In genomic region chr15:92570391-92570790, GRCh38 we compare ENCODE assay signal across 26 cellular contexts.
"Had no signal": no experiment of that assay in that cellular context is flagged by ENCODE, and none has a peak within 500 bp of the region (broad histone marks: within the 10 kb centered on the region; RNA-seq: fewer than 3 reads in every experiment).

No MANE protein-coding gene starts in this region.

- ATAC-seq: effector memory CD8-positive, alpha-beta T cell; left colon; lower lobe of right lung; naive thymus-derived CD8-positive, alpha-beta T cell; pancreas; right lobe of liver; stimulated activated naive CD8-positive, alpha-beta T cell treated with anti-CD3 and anti-CD28 coated beads, Interleukin-15, amount 100 ng/mL, for 72 hours; upper lobe of right lung had no signal

- H3K4me1 Mint-ChIP-seq: immature natural killer cell; naive thymus-derived CD8-positive, alpha-beta T cell; stimulated activated naive CD8-positive, alpha-beta T cell treated with anti-CD3 and anti-CD28 coated beads, Interleukin-15, amount 100 ng/mL, for 72 hours had no signal

- H3K4me3 Mint-ChIP-seq: effector memory CD8-positive, alpha-beta T cell; immature natural killer cell; naive thymus-derived CD8-positive, alpha-beta T cell; nephron progenitor cell; stimulated activated naive CD8-positive, alpha-beta T cell treated with anti-CD3 and anti-CD28 coated beads, Interleukin-15, amount 100 ng/mL, for 72 hours had no signal

- H3K36me3 Mint-ChIP-seq: immature natural killer cell; naive thymus-derived CD8-positive, alpha-beta T cell had no signal

- DNase-seq: cortex of kidney; effector memory CD8-positive, alpha-beta T cell; erythroblast; esophagus squamous epithelium; foreskin melanocyte; glutamatergic neuron; hypothalamus; immature natural killer cell; islet precursor cell; kidney glomerular epithelial cell; left colon; left ventricle myocardium inferior; lower lobe of right lung; naive thymus-derived CD8-positive, alpha-beta T cell; nephron progenitor cell; pancreas; retina; right lobe of liver; small intestine; stimulated activated CD4-positive, alpha-beta T cell treated with anti-CD3 and anti-CD28 coated beads, Interleukin-15, amount 100 ng/mL, for 24 hours; stimulated activated CD4-positive, alpha-beta T cell treated with anti-CD3 and anti-CD28 coated beads, Interleukin-2, amount 100 ng/mL, for 48 hours; stimulated activated naive CD4-positive, alpha-beta T cell; stimulated activated naive CD8-positive, alpha-beta T cell treated with anti-CD3 and anti-CD28 coated beads, Interleukin-15, amount 100 ng/mL, for 72 hours; transverse colon; upper lobe of right lung; uterus had no signal

- H3K9me3 Mint-ChIP-seq: effector memory CD8-positive, alpha-beta T cell; immature natural killer cell had no signal

- H3K27ac Mint-ChIP-seq: effector memory CD8-positive, alpha-beta T cell; immature natural killer cell; nephron progenitor cell; stimulated activated naive CD8-positive, alpha-beta T cell treated with anti-CD3 and anti-CD28 coated beads, Interleukin-15, amount 100 ng/mL, for 72 hours had no signal
